In genomic region chr4:22532117-22532516, GRCh38 we compare ENCODE assay signal across 37 cellular contexts. TPM values are rescaled to one million over a fixed set of nuclear protein-coding genes. Genes with fewer than 3 reads are reported as not detected.
"Had no signal": no experiment of that assay in that cellular context is flagged by ENCODE, and none has a peak within 500 bp of the region (broad histone marks: within the 10 kb centered on the region; RNA-seq: fewer than 3 reads in every experiment).

No MANE protein-coding gene starts in this region.

- H3K4me3 Mint-ChIP-seq: activated B cell treated with CpG ODN at 0.5 μM for 24 hours; activated CD4-positive, alpha-beta memory T cell treated with anti-CD3 and anti-CD28 coated beads for 36 hours; activated CD4-positive, alpha-beta T cell treated with anti-CD3 and anti-CD28 coated beads, Interleukin-2, amount 10 ng/mL, durations not matched to agents 24 days and 14 days; activated CD8-positive, alpha-beta T cell treated with anti-CD3 and anti-CD28 coated beads for 36 hours; activated naive CD4-positive, alpha-beta T cell treated with anti-CD3 and anti-CD28 coated beads for 36 hours; activated naive CD8-positive, alpha-beta T cell treated with anti-CD3 and anti-CD28 coated beads for 36 hours; activated T-cell treated with anti-CD3 and anti-CD28 coated beads, Interleukin-2, amount 50 U/mL, for 4 hours; activated T-cell treated with anti-CD3 and anti-CD28 coated beads, Interleukin-2, amount 50 U/mL, for 72 hours; activated T-helper 1 cell treated with anti-CD3 and anti-CD28 coated beads, Interleukin-12 subunit alpha, Interleukin-12 subunit beta, Interleukin-2, Interleukin-4 antibody, amounts not matched to agents 30 ng/mL and 10 ng/mL and 1 ng/mL, durations not matched to agents 14 hours and 24 hours and 36 hours; activated T-helper 17 cell treated with anti-CD3 and anti-CD28 coated beads, Interleukin-2, amount 50 U/mL, for 72 hours; central memory CD8-positive, alpha-beta T cell; T-helper 1 cell treated with Interleukin-12 subunit alpha and Interleukin-12 subunit beta and Interleukin-4 antibody, amounts not matched to agents 30 μg/mL and 1 μg/mL, for 36 hours; T-helper 2 cell treated with Interferon-gamma antibody and Interleukin-4, amounts not matched to agents 5 μg/mL and 100 μg/mL, for 36 hours had no signal

- H3K4me1 ChIP-seq: adrenal gland, body of pancreas, breast epithelium had no signal

- DNase-seq: activated B cell treated with CpG ODN at 0.5 μM for 24 hours; activated CD4-positive, alpha-beta memory T cell treated with anti-CD3 and anti-CD28 coated beads for 36 hours; activated CD4-positive, alpha-beta T cell treated with anti-CD3 and anti-CD28 coated beads for 4 hours; activated CD4-positive, alpha-beta T cell treated with anti-CD3 and anti-CD28 coated beads, Interleukin-2, amount 10 ng/mL, durations not matched to agents 24 days and 14 days; activated CD4-positive, alpha-beta T cell treated with anti-CD3 and anti-CD28 coated beads, Interleukin-2, amount 50 U/mL, for 1 hour; activated CD4-positive, alpha-beta T cell treated with anti-CD3 and anti-CD28 coated beads, Interleukin-2, amount 50 U/mL, for 4 hours; activated CD4-positive, CD25-positive, alpha-beta regulatory T cell treated with anti-CD3 and anti-CD28 coated beads, Interleukin-2, amount 50 U/mL, for 72 hours; activated CD8-positive, alpha-beta memory T cell treated with anti-CD3 and anti-CD28 coated beads, Interleukin-2, amount 50 U/mL, for 4 hours; activated CD8-positive, alpha-beta T cell treated with anti-CD3 and anti-CD28 coated beads for 36 hours; activated effector memory CD4-positive, alpha-beta T cell treated with anti-CD3 and anti-CD28 coated beads, Interleukin-2, amount 50 U/mL, for 16 hours; activated gamma-delta T cell treated with Interleukin-2 at 50 U/mL for 16 hours; activated naive CD4-positive, alpha-beta T cell; activated naive CD4-positive, alpha-beta T cell treated with anti-CD3 and anti-CD28 coated beads for 36 hours; activated naive CD4-positive, alpha-beta T cell treated with anti-CD3 and anti-CD28 coated beads, Interleukin-2, amount 50 U/mL, for 16 hours; activated naive CD8-positive, alpha-beta T cell treated with anti-CD3 and anti-CD28 coated beads for 36 hours; activated T-cell treated with anti-CD3 and anti-CD28 coated beads for 4 hours; activated T-cell treated with anti-CD3 and anti-CD28 coated beads, Interleukin-2, amount 50 U/mL, for 1 hour; activated T-cell treated with anti-CD3 and anti-CD28 coated beads, Interleukin-2, amount 50 U/mL, for 4 hours; activated T-cell treated with anti-CD3 and anti-CD28 coated beads, Interleukin-2, amount 50 U/mL, for 72 hours; adrenal gland; amniotic stem cell; aorta; body of pancreas; brain microvascular endothelial cell; caudate nucleus; SW 1271; T-helper 1 cell; T-helper 2 cell; T-helper 9 cell had no signal

- H3K27me3 ChIP-seq: adrenal gland, body of pancreas, brain microvascular endothelial cell, breast epithelium had no signal

- H3K9me3 ChIP-seq: body of pancreas had no signal

- H3K27ac Mint-ChIP-seq: activated B cell treated with CpG ODN at 0.5 μM for 24 hours; activated CD4-positive, alpha-beta memory T cell treated with anti-CD3 and anti-CD28 coated beads for 36 hours; activated CD4-positive, alpha-beta T cell treated with anti-CD3 and anti-CD28 coated beads, Interleukin-2, amount 10 ng/mL, durations not matched to agents 24 days and 14 days; activated CD8-positive, alpha-beta T cell treated with anti-CD3 and anti-CD28 coated beads for 36 hours; activated naive CD4-positive, alpha-beta T cell treated with anti-CD3 and anti-CD28 coated beads for 36 hours; activated naive CD4-positive, alpha-beta T cell treated with anti-CD3 and anti-CD28 coated beads, Interleukin-2, amount 50 U/mL, for 72 hours; activated naive CD8-positive, alpha-beta T cell treated with anti-CD3 and anti-CD28 coated beads for 36 hours; activated T-cell treated with anti-CD3 and anti-CD28 coated beads, Interleukin-2, amount 50 U/mL, for 72 hours; activated T-helper 1 cell treated with anti-CD3 and anti-CD28 coated beads, Interleukin-12 subunit alpha, Interleukin-12 subunit beta, Interleukin-2, Interleukin-4 antibody, amounts not matched to agents 30 ng/mL and 10 ng/mL and 1 ng/mL, durations not matched to agents 14 hours and 24 hours and 36 hours; activated T-helper 17 cell treated with anti-CD3 and anti-CD28 coated beads, Interleukin-2, amount 50 U/mL, for 72 hours; T-helper 1 cell treated with Interleukin-12 subunit alpha and Interleukin-12 subunit beta and Interleukin-4 antibody, amounts not matched to agents 30 μg/mL and 1 μg/mL, for 36 hours; T-helper 2 cell treated with Interferon-gamma antibody and Interleukin-4, amounts not matched to agents 5 μg/mL and 100 μg/mL, for 36 hours had no signal

- H3K27me3 Mint-ChIP-seq: activated B cell treated with CpG ODN at 0.5 μM for 24 hours; activated CD4-positive, alpha-beta memory T cell treated with anti-CD3 and anti-CD28 coated beads for 36 hours; activated CD4-positive, alpha-beta T cell treated with anti-CD3 and anti-CD28 coated beads, Interleukin-2, amount 10 ng/mL, durations not matched to agents 24 days and 14 days; activated CD8-positive, alpha-beta T cell treated with anti-CD3 and anti-CD28 coated beads for 36 hours; activated T-helper 17 cell treated with anti-CD3 and anti-CD28 coated beads, Interleukin-2, amount 50 U/mL, for 72 hours; central memory CD8-positive, alpha-beta T cell had no signal

- H3K27ac ChIP-seq: adrenal gland, body of pancreas, brain microvascular endothelial cell, breast epithelium, VCaP had no signal

- H3K4me1 Mint-ChIP-seq: activated B cell treated with CpG ODN at 0.5 μM for 24 hours; activated CD4-positive, alpha-beta T cell treated with anti-CD3 and anti-CD28 coated beads, Interleukin-2, amount 10 ng/mL, durations not matched to agents 24 days and 14 days; activated naive CD8-positive, alpha-beta T cell treated with anti-CD3 and anti-CD28 coated beads for 36 hours; activated T-helper 17 cell treated with anti-CD3 and anti-CD28 coated beads, Interleukin-2, amount 50 U/mL, for 72 hours; central memory CD8-positive, alpha-beta T cell had no signal

- H3K4me3 ChIP-seq: adrenal gland, body of pancreas, breast epithelium had no signal

- ATAC-seq: activated CD8-positive, alpha-beta T cell treated with anti-CD3 and anti-CD28 coated beads for 36 hours; activated naive CD4-positive, alpha-beta T cell treated with anti-CD3 and anti-CD28 coated beads, Interleukin-2, amount 50 U/mL, for 72 hours; activated T-cell treated with anti-CD3 and anti-CD28 coated beads, Interleukin-2, amount 50 U/mL, for 4 hours; activated T-cell treated with anti-CD3 and anti-CD28 coated beads, Interleukin-2, amount 50 U/mL, for 72 hours; activated T-helper 17 cell treated with anti-CD3 and anti-CD28 coated beads, Interleukin-2, amount 50 U/mL, for 72 hours; body of pancreas had no signal

- H3K36me3 ChIP-seq: adrenal gland, brain microvascular endothelial cell, breast epithelium had no signal

RNA-seq across cellular contexts. Expression of gene ADGRA3, which starts 16.3 kb away (rescaled TPM):
- total RNA-seq: activated B cell treated with CpG ODN at 0.5 μM for 24 hours had no signal
